ENCODE assay signal across 2 cellular contexts in genomic region chr12:6688543-6688999, GRCh38.
TF ChIP-seq lines count a peak whose summit lies in the region.

No MANE protein-coding gene starts in this region.

TF ChIP-seq in HCT116, 20 proteins besides CTCF, POLR2A, EP300 and RAD21:
- TF ChIP-seq ZFX (IDR thresholded peaks at IDR 0.05) (peak; percentile 33; the same call in 1 of the 2 replicates), CBX3 (IDR thresholded peaks at IDR 0.05; ENCODE audit: low read depth) (no peak), POLR2AphosphoS5 (IDR thresholded peaks at IDR 0.05; ENCODE audit: low read depth, low read length) (0 out of 2 replicates have a peak, but pooled peaks have one; percentile 5), YY1 (IDR thresholded peaks at IDR 0.05; ENCODE audit: extremely low read depth, insufficient replicate concordance, low read depth, low read length) (peak; percentile 28)
TF ChIP-seq in HCT116: peak in this region for 3.

TF ChIP-seq in HepG2, 621 proteins besides CTCF, POLR2A, EP300 and RAD21 (continues in another document):
- peak; percentile 53; the same call in 1 of the 2 replicates for TF ChIP-seq PHF8 (CRISPR knock-in tag; IDR thresholded peaks at IDR 0.05)
- TF ChIP-seq GABPA (IDR thresholded peaks at IDR 0.05; ENCODE audit: low read depth, low read length), result peak; percentile 71
- TF ChIP-seq GABPA (CRISPR knock-in tag; IDR thresholded peaks at IDR 0.05; ENCODE audit: low read depth), result peak; percentile 87
- no peak for TF ChIP-seq RARG (CRISPR knock-in tag; IDR thresholded peaks at IDR 0.05; ENCODE audit: low read depth)
- TF ChIP-seq TP53 (CRISPR knock-in tag; conservative IDR thresholded peaks at IDR 0.05), result no peak
- TF ChIP-seq ZNF143 (CRISPR knock-in tag; IDR thresholded peaks at IDR 0.05), result peak; percentile 15; the same call in 1 of the 2 replicates
- no peak for TF ChIP-seq IKZF4 (CRISPR knock-in tag; IDR thresholded peaks at IDR 0.05; ENCODE audit: borderline replicate concordance, low read depth, not compliant biosample characterization)
- TF ChIP-seq PAWR (CRISPR knock-in tag; IDR thresholded peaks at IDR 0.05; ENCODE audit: borderline replicate concordance), result 0 out of 2 replicates have a peak, but pooled peaks have one; percentile 88
- peak; percentile 38; the same call in 1 of the 2 replicates for TF ChIP-seq SIN3A (IDR thresholded peaks at IDR 0.05; ENCODE audit: borderline replicate concordance, low read depth, low read length)
- TF ChIP-seq, protein P1, sequence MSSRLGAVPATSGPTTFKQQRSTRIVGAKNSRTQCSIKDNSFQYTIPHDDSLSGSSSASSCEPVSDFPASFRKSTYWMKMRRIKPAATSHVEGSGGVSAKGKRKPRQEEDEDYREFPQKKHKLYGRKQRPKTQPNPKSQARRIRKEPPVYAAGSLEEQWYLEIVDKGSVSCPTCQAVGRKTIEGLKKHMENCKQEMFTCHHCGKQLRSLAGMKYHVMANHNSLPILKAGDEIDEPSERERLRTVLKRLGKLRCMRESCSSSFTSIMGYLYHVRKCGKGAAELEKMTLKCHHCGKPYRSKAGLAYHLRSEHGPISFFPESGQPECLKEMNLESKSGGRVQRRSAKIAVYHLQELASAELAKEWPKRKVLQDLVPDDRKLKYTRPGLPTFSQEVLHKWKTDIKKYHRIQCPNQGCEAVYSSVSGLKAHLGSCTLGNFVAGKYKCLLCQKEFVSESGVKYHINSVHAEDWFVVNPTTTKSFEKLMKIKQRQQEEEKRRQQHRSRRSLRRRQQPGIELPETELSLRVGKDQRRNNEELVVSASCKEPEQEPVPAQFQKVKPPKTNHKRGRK (CRISPR knock-in tag; IDR thresholded peaks at IDR 0.05), result peak; percentile 37; the same call in 1 of the 2 replicates
- 0 out of 2 replicates have a peak, but pooled peaks have one; percentile 52 for TF ChIP-seq DR1 (CRISPR knock-in tag; IDR thresholded peaks at IDR 0.05)
- TF ChIP-seq, protein P2, sequence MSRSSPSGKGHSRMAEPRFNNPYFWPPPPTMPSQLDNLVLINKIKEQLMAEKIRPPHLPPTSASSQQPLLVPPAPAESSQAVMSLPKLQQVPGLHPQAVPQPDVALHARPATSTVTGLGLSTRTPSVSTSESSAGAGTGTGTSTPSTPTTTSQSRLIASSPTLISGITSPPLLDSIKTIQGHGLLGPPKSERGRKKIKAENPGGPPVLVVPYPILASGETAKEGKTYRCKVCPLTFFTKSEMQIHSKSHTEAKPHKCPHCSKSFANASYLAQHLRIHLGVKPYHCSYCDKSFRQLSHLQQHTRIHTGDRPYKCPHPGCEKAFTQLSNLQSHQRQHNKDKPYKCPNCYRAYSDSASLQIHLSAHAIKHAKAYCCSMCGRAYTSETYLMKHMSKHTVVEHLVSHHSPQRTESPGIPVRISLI (CRISPR knock-in tag; IDR thresholded peaks at IDR 0.05; ENCODE audit: borderline replicate concordance), result 0 out of 2 replicates have a peak, but pooled peaks have one; percentile 7
- TF ChIP-seq ETV5 (CRISPR knock-in tag; IDR thresholded peaks at IDR 0.05; ENCODE audit: borderline replicate concordance), result no peak
- TF ChIP-seq ZNF232 (CRISPR knock-in tag; IDR thresholded peaks at IDR 0.05; ENCODE audit: borderline replicate concordance), result 0 out of 2 replicates have a peak, but pooled peaks have one; percentile 21
- TF ChIP-seq, protein P3, sequence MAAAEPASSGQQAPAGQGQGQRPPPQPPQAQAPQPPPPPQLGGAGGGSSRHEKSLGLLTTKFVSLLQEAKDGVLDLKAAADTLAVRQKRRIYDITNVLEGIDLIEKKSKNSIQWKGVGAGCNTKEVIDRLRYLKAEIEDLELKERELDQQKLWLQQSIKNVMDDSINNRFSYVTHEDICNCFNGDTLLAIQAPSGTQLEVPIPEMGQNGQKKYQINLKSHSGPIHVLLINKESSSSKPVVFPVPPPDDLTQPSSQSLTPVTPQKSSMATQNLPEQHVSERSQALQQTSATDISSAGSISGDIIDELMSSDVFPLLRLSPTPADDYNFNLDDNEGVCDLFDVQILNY (CRISPR knock-in tag; conservative IDR thresholded peaks at IDR 0.05), result no peak
- TF ChIP-seq ZFP90 (CRISPR knock-in tag; IDR thresholded peaks at IDR 0.05; ENCODE audit: borderline replicate concordance), result 0 out of 2 replicates have a peak, but pooled peaks have one; percentile 22
- TF ChIP-seq, protein P4, sequence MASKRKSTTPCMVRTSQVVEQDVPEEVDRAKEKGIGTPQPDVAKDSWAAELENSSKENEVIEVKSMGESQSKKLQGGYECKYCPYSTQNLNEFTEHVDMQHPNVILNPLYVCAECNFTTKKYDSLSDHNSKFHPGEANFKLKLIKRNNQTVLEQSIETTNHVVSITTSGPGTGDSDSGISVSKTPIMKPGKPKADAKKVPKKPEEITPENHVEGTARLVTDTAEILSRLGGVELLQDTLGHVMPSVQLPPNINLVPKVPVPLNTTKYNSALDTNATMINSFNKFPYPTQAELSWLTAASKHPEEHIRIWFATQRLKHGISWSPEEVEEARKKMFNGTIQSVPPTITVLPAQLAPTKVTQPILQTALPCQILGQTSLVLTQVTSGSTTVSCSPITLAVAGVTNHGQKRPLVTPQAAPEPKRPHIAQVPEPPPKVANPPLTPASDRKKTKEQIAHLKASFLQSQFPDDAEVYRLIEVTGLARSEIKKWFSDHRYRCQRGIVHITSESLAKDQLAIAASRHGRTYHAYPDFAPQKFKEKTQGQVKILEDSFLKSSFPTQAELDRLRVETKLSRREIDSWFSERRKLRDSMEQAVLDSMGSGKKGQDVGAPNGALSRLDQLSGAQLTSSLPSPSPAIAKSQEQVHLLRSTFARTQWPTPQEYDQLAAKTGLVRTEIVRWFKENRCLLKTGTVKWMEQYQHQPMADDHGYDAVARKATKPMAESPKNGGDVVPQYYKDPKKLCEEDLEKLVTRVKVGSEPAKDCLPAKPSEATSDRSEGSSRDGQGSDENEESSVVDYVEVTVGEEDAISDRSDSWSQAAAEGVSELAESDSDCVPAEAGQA (IDR thresholded peaks at IDR 0.05; ENCODE audit: low read depth), result peak; percentile 77
- TF ChIP-seq, protein P4 (CRISPR knock-in tag; IDR thresholded peaks at IDR 0.05; ENCODE audit: borderline replicate concordance), result no peak
- no peak for TF ChIP-seq TRIM24 (CRISPR knock-in tag; IDR thresholded peaks at IDR 0.05)
- TF ChIP-seq KDM1A (CRISPR knock-in tag; IDR thresholded peaks at IDR 0.05), result no peak
- TF ChIP-seq ATF7-NPFF (CRISPR knock-in tag; IDR thresholded peaks at IDR 0.05; ENCODE audit: low read depth), result no peak
- TF ChIP-seq ZNF317 (CRISPR knock-in tag; IDR thresholded peaks at IDR 0.05), result no peak
- TF ChIP-seq FOXC1 (CRISPR knock-in tag; IDR thresholded peaks at IDR 0.05; ENCODE audit: borderline replicate concordance), result peak; percentile 81
- 0 out of 2 replicates have a peak, but pooled peaks have one; percentile 51 for TF ChIP-seq ZNF616 (CRISPR knock-in tag; IDR thresholded peaks at IDR 0.05; ENCODE audit: low read depth)
- TF ChIP-seq CCAR2 (optimal IDR thresholded peaks at IDR 0.05; ENCODE audit: low read depth, low read length), result no peak
- TF ChIP-seq BRD4 (CRISPR knock-in tag; IDR thresholded peaks at IDR 0.05), result peak; percentile 75; the same call in 1 of the 2 replicates
- peak; percentile 57; the same call in 1 of the 2 replicates for TF ChIP-seq MEIS1 (CRISPR knock-in tag; IDR thresholded peaks at IDR 0.05; ENCODE audit: borderline replicate concordance)
- no peak for TF ChIP-seq TCF12 (IDR thresholded peaks at IDR 0.05)
- 0 out of 2 replicates have a peak, but pooled peaks have one; percentile 13 for TF ChIP-seq TCF12 (CRISPR knock-in tag; IDR thresholded peaks at IDR 0.05)
- TF ChIP-seq ZNF510 (CRISPR knock-in tag; IDR thresholded peaks at IDR 0.05; ENCODE audit: low read depth), result peak; percentile 47; the same call in 1 of the 2 replicates
- TF ChIP-seq ZNF484 (CRISPR knock-in tag; IDR thresholded peaks at IDR 0.05; ENCODE audit: borderline replicate concordance, low read depth), result peak; percentile 60; the same call in 1 of the 2 replicates
- peak; percentile 59; the same call in 1 of the 2 replicates for TF ChIP-seq ELF1 (CRISPR knock-in tag; IDR thresholded peaks at IDR 0.05)
- TF ChIP-seq ZC3H13 (CRISPR knock-in tag; IDR thresholded peaks at IDR 0.05), result no peak
- 0 out of 2 replicates have a peak, but pooled peaks have one; percentile 24 for TF ChIP-seq ZNF761 (CRISPR knock-in tag; conservative IDR thresholded peaks at IDR 0.05)
- peak; percentile 73; the same call in 1 of the 2 replicates for TF ChIP-seq ZBTB39 (CRISPR knock-in tag; IDR thresholded peaks at IDR 0.05)
- 0 out of 2 replicates have a peak, but pooled peaks have one; percentile 13 for TF ChIP-seq NCOR1 (IDR thresholded peaks at IDR 0.05; ENCODE audit: borderline replicate concordance, low read length)
- no peak for TF ChIP-seq FOSL1 (CRISPR knock-in tag; IDR thresholded peaks at IDR 0.05; ENCODE audit: borderline replicate concordance)
- TF ChIP-seq ZNF790 (CRISPR knock-in tag; IDR thresholded peaks at IDR 0.05; ENCODE audit: borderline replicate concordance), result 0 out of 2 replicates have a peak, but pooled peaks have one; percentile 25
- TF ChIP-seq ZNF598 (CRISPR knock-in tag; IDR thresholded peaks at IDR 0.05; ENCODE audit: borderline replicate concordance), result no peak
- TF ChIP-seq HNF1B (CRISPR knock-in tag; IDR thresholded peaks at IDR 0.05), result peak; percentile 53; the same call in 1 of the 2 replicates
- peak; percentile 35; the same call in 1 of the 2 replicates for TF ChIP-seq RARA (CRISPR knock-in tag; IDR thresholded peaks at IDR 0.05)
- no peak for TF ChIP-seq GMEB2 (CRISPR knock-in tag; IDR thresholded peaks at IDR 0.05; ENCODE audit: low read depth)
- 0 out of 2 replicates have a peak, but pooled peaks have one; percentile 33 for TF ChIP-seq SNAI1 (CRISPR knock-in tag; IDR thresholded peaks at IDR 0.05; ENCODE audit: borderline replicate concordance)
- TF ChIP-seq HCFC1 (IDR thresholded peaks at IDR 0.05; ENCODE audit: low read depth, low read length), result 0 out of 2 replicates have a peak, but pooled peaks have one; percentile 28
- peak; percentile 5; the same call in 1 of the 2 replicates for TF ChIP-seq ZNF12 (CRISPR knock-in tag; IDR thresholded peaks at IDR 0.05)
- 0 out of 2 replicates have a peak, but pooled peaks have one; percentile 73 for TF ChIP-seq ZNF691 (CRISPR knock-in tag; IDR thresholded peaks at IDR 0.05; ENCODE audit: borderline replicate concordance, low read depth)
- TF ChIP-seq SSRP1 (CRISPR knock-in tag; IDR thresholded peaks at IDR 0.05), result no peak
- TF ChIP-seq ZNF17 (CRISPR knock-in tag; IDR thresholded peaks at IDR 0.05), result no peak
- TF ChIP-seq ZMYM3 (CRISPR knock-in tag; IDR thresholded peaks at IDR 0.05), result no peak
- TF ChIP-seq ZFY (CRISPR knock-in tag; IDR thresholded peaks at IDR 0.05), result peak; percentile 67
